Comparison of ENCODE assay signal across 18 cellular contexts in genomic region chr7:150580995-150581394, GRCh38. TPM values are rescaled to one million over a fixed set of nuclear protein-coding genes. Genes with fewer than 3 reads are reported as not detected.
"Had no signal": no experiment of that assay in that cellular context is flagged by ENCODE, and none has a peak within 500 bp of the region (broad histone marks: within the 10 kb centered on the region; RNA-seq: fewer than 3 reads in every experiment).

No MANE protein-coding gene starts in this region.

- H3K27me3 ChIP-seq: ascending aorta, breast epithelium, heart left ventricle had no signal

- H3K4me3 Mint-ChIP-seq: endodermal cell had no signal

- DNase-seq: activated effector memory CD4-positive, alpha-beta T cell treated with Interleukin-2 at 50 U/mL for 16 hours; cerebellar nuclear complex; endodermal cell; heart left ventricle; mesendoderm; right cardiac atrium; SHP77 treated with DMSO at 0.1 percent for 48 hours; stimulated activated CD4-positive, alpha-beta T cell treated with anti-CD3 and anti-CD28 coated beads, Interleukin-15, amount 100 ng/mL, for 24 hours; stimulated activated CD4-positive, alpha-beta T cell treated with anti-CD3 and anti-CD28 coated beads, Interleukin-4, amount 100 ng/mL, for 1 hour; stimulated activated naive CD4-positive, alpha-beta T cell; trophoblast cell had no signal

- ATAC-seq: heart left ventricle, right cardiac atrium, SK-N-SH treated with all-trans-retinoic acid at 6 μM for 48 hours had no signal

- H3K4me1 ChIP-seq: ascending aorta, breast epithelium, prostate gland had no signal

- H3K27ac Mint-ChIP-seq: endodermal cell had no signal

- H3K9me3 ChIP-seq: ascending aorta, breast epithelium, prostate gland had no signal

- H3K4me3 ChIP-seq: ascending aorta, breast epithelium, heart left ventricle, prostate gland, skin epidermis had no signal

- H3K36me3 ChIP-seq: ascending aorta, breast epithelium, heart left ventricle, prostate gland had no signal

- H3K27ac ChIP-seq: ascending aorta, breast epithelium, prostate gland, skin epidermis had no signal

- H3K4me1 Mint-ChIP-seq: endodermal cell had no signal

RNA-seq across cellular contexts. Expression of gene GIMAP4, which starts 13.8 kb away (rescaled TPM):
- total RNA-seq: epithelial cell of proximal tubule, osteoblast had no signal

RNA-seq across cellular contexts. Expression of gene GIMAP6, which starts 51.2 kb away (rescaled TPM):
- total RNA-seq: endodermal cell, epithelial cell of proximal tubule had no signal
